In genomic region chr22:41920271-41920976, GRCh38 we compare ENCODE assay signal across 8 cellular contexts. TPM values are rescaled to one million over a fixed set of nuclear protein-coding genes. Genes with fewer than 3 reads are reported as not detected.
DNase-seq lines count a peak whose midpoint lies in the region; ATAC-seq and TF ChIP-seq lines count a peak whose summit lies in the region.

No MANE protein-coding gene starts in this region.

- CTCF ChIA-PET in WTC11 (lab: Charles Lee) (interaction anchor here (0.5 to 2.7 kb wide), 12 partner anchors 8 to 448 kb away, joined by 3 to 18 read pairs (median 4); no protein-coding TSS in a partner anchor), SK-N-SH (lab: Yijun Ruan, JAX) (interaction anchor here (0.8 kb wide), 1 partner anchor 21 kb away, joined by 3 read pairs; no protein-coding TSS in a partner anchor)

- H4K20me1 ChIP-seq in GM23338 (replicated peaks; ENCODE audit: insufficient read depth) (peaks cover 6% of the 10 kb centered on the region; the same call in 1 of the 2 replicates), SK-N-SH (ENCODE audit: insufficient read depth) (no peaks in the 10 kb centered on the region)

- H3K9ac ChIP-seq in SK-N-SH = no peak overlapping the region

- H3K9me2 ChIP-seq in GM23338 (ENCODE audit: insufficient read depth) (no peaks in the 10 kb centered on the region), SK-N-SH (no peaks in the 10 kb centered on the region)

- H3K4me1 Mint-ChIP-seq in GM23338 = peaks cover 13% of the 10 kb centered on the region
- H3K4me1 Mint-ChIP-seq in WTC11 = peaks cover 29% of the 10 kb centered on the region
- peaks cover 13% of the 10 kb centered on the region for H3K4me1 Mint-ChIP-seq in nephron

- H3K36me3 Mint-ChIP-seq in GM23338 (ENCODE audit: low read depth) = no peaks in the 10 kb centered on the region; the same call in 2 of the 3 replicates
- H3K36me3 Mint-ChIP-seq in WTC11 = no peaks in the 10 kb centered on the region
- no peaks in the 10 kb centered on the region for H3K36me3 Mint-ChIP-seq in nephron (ENCODE audit: low read depth)

- H3K9me3 ChIP-seq in SK-N-SH = no peaks in the 10 kb centered on the region

- POLR2A ChIA-PET in WTC11 (lab: Charles Lee) (interaction anchor here (0.5 to 1.8 kb wide), 2 partner anchors 120 to 182 kb away, joined by 3 to 6 read pairs; partner anchors contain the start of gene CCDC134), SK-N-SH (lab: Yijun Ruan, JAX) (no interaction called here)

- peak; percentile 47 for TF ChIP-seq POLR2A in GM15510 (IDR thresholded peaks at IDR 0.05; ENCODE audit: borderline replicate concordance, extremely low read depth, insufficient read length)

- DNase-seq in GM23338 (ENCODE audit: low spot score) (no peak), WTC11 (ENCODE audit: low spot score) (no peak), inferior parietal cortex (ENCODE audit: extremely low spot score) (no peak), SK-N-SH (no peak), DMS153 (lab: John Stamatoyannopoulos, UW) (no peak)
- no peak for DNase-seq in activated CD8-positive, alpha-beta memory T cell treated with anti-CD3 and anti-CD28 coated beads, Interleukin-2, amount 50 U/mL, for 48 hours

- H3K4me2 ChIP-seq in GM23338 (peak overlapping the region; percentile 85), SK-N-SH (no peak overlapping the region)

- ATAC-seq in GM23338 (no peak; the same call in 2 of the 3 replicates), WTC11 (no peak; the same call in 1 of the 2 replicates)

- no peak overlapping the region for H3K27ac Mint-ChIP-seq in GM23338
- no peak overlapping the region for H3K27ac Mint-ChIP-seq in WTC11
- H3K27ac Mint-ChIP-seq in nephron = no peak overlapping the region

- no peak for TF ChIP-seq EP300 in SK-N-SH (IDR thresholded peaks at IDR 0.05; ENCODE audit: borderline replicate concordance in 1 of 2, low read depth in 1 of 2, low read length in 1 of 2)

- no peak for TF ChIP-seq CTCF in GM23338 (conservative IDR thresholded peaks at IDR 0.05; ENCODE audit: low read depth in 2 of 2)
- no peak for TF ChIP-seq CTCF in WTC11 (IDR thresholded peaks at IDR 0.05)
- TF ChIP-seq CTCF in nephron (IDR thresholded peaks at IDR 0.05; ENCODE audit: unreplicated experiment in 3 of 3) = no peak
- TF ChIP-seq CTCF in SK-N-SH (IDR thresholded peaks at IDR 0.05) = no peak

- peak overlapping the region; percentile 67 for H3K4me3 ChIP-seq in GM23338
- no peak overlapping the region for H3K4me3 ChIP-seq in SK-N-SH (ENCODE audit: low read depth in 2 of 2, low read length in 1 of 2)

- H3F3A ChIP-seq in GM23338 (replicated peaks; ENCODE audit: low read depth) (0 out of 2 replicates have a peak, but pooled peaks cover 4% of the 10 kb centered on the region), SK-N-SH (replicated peaks; ENCODE audit: insufficient read depth) (no peaks in the 10 kb centered on the region)

- H2AFZ ChIP-seq in GM23338 (peak overlapping the region; percentile 78), SK-N-SH (ENCODE audit: low read depth) (no peak overlapping the region)

- 98% methylated on average over 11 of the region's 21 CpGs for WGBS in SK-N-SH (ENCODE audit: low lambda C conversion rate)

- H3K4me1 ChIP-seq in GM23338 (ENCODE audit: insufficient read depth) = peaks cover 26% of the 10 kb centered on the region; the same call in 1 of the 2 replicates
- peaks cover 0 to 3% of the 10 kb centered on the region in 2 experiments; a peak in 2 of 4 replicates for H3K4me1 ChIP-seq in SK-N-SH (ENCODE audit: control insufficient read depth in 1 of 2, insufficient read depth in 2 of 2, low read depth in 1 of 2, low read length in 1 of 2)

- no peak for TF ChIP-seq RAD21 in SK-N-SH (IDR thresholded peaks at IDR 0.05; ENCODE audit: low read length)

- H3K79me2 ChIP-seq in GM23338 (replicated peaks; ENCODE audit: insufficient read depth) (no peaks in the 10 kb centered on the region), SK-N-SH (ENCODE audit: insufficient read depth) (no peaks in the 10 kb centered on the region)

- H3K27me3 ChIP-seq in GM23338 (ENCODE audit: insufficient read depth) (peaks cover 92% of the 10 kb centered on the region), SK-N-SH (ENCODE audit: insufficient read depth) (no peaks in the 10 kb centered on the region)

- H3K36me3 ChIP-seq in GM23338 (ENCODE audit: insufficient read depth) (no peaks in the 10 kb centered on the region), SK-N-SH (replicated peaks in 1 of 2; ENCODE audit: control insufficient read depth in 1 of 2, insufficient read depth in 2 of 2, low read length in 1 of 2) (no peaks in the 10 kb centered on the region)

- H3K9me3 Mint-ChIP-seq in GM23338 (no peaks in the 10 kb centered on the region; the same call in 2 of the 3 replicates), WTC11 (no peaks in the 10 kb centered on the region), nephron (no peaks in the 10 kb centered on the region)

- H3K27me3 Mint-ChIP-seq in GM23338 (ENCODE audit: insufficient read depth, low read depth, poor library complexity) (peaks cover 79% of the 10 kb centered on the region), WTC11 (ENCODE audit: low read depth) (peaks cover 92% of the 10 kb centered on the region), nephron (ENCODE audit: low read depth) (peaks cover 62% of the 10 kb centered on the region)

- H3K27ac ChIP-seq in GM23338 (ENCODE audit: low read depth) (no peak overlapping the region), SK-N-SH (ENCODE audit: low read depth in 2 of 2, low read length in 1 of 2) (no peak overlapping the region)

- H3K4me3 Mint-ChIP-seq in GM23338 (peak overlapping the region; percentile 70), WTC11 (peak overlapping the region; percentile 70), nephron (peak overlapping the region in 2 of 3 experiments; percentile 56 to 65)

TF ChIP-seq in GM23338, 12 proteins besides CTCF, POLR2A, EP300 and RAD21 (continues in another document):
- TF ChIP-seq JUNB (IDR thresholded peaks at IDR 0.05; ENCODE audit: unreplicated experiment) (no peak), CREB1 (CRISPR knock-in tag; IDR thresholded peaks at IDR 0.05; ENCODE audit: low read depth) (no peak)

TF ChIP-seq in WTC11, 78 proteins besides CTCF, POLR2A, EP300 and RAD21 (continues in another document):
- no peak for TF ChIP-seq IRF2 (CRISPR knock-in tag; IDR thresholded peaks at IDR 0.05; ENCODE audit: borderline replicate concordance, low read depth)
- no peak for TF ChIP-seq MYBL2 (CRISPR knock-in tag; IDR thresholded peaks at IDR 0.05)
- TF ChIP-seq ZNF121 (CRISPR knock-in tag; IDR thresholded peaks at IDR 0.05) = no peak
- TF ChIP-seq E2F5 (CRISPR knock-in tag; IDR thresholded peaks at IDR 0.05) = no peak

TF ChIP-seq in SK-N-SH, 30 proteins besides CTCF, POLR2A, EP300 and RAD21:
- TF ChIP-seq, protein P1, sequence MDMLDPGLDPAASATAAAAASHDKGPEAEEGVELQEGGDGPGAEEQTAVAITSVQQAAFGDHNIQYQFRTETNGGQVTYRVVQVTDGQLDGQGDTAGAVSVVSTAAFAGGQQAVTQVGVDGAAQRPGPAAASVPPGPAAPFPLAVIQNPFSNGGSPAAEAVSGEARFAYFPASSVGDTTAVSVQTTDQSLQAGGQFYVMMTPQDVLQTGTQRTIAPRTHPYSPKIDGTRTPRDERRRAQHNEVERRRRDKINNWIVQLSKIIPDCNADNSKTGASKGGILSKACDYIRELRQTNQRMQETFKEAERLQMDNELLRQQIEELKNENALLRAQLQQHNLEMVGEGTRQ (IDR thresholded peaks at IDR 0.05; ENCODE audit: borderline replicate concordance, low read depth, low read length) = no peak
- TF ChIP-seq MEF2A (IDR thresholded peaks at IDR 0.05; ENCODE audit: borderline replicate concordance, low read depth) (no peak), SIN3A (IDR thresholded peaks at IDR 0.05; ENCODE audit: borderline replicate concordance, low read depth, low read length) (no peak)

RNA-seq across cellular contexts. Expression of gene SHISA8, which starts 5.5 kb away (rescaled TPM):
- total RNA-seq in GM23338 (2014; rRNA removed; shearing (Covaris generic)) = 0.62 and 5.1 TPM in 2 replicates
- polyA plus RNA-seq in GM23338 (2016; fragmentation: Nextera tagmentation; extraction: Ambion mirVana) (0.21 TPM in 1 of 2 replicates, not detected in the other), SK-N-SH (2012; rRNA removed) (not detected in 2 replicates)
- total RNA-seq in WTC11 (2021) = 2.1 to 2.4 TPM (median 2.2 TPM) in 3 replicates
- polyA plus RNA-seq in SK-N-SH (2012; cell fraction: cytosol; rRNA removed) = not detected in 2 replicates
- not detected in 2 replicates for polyA plus RNA-seq in SK-N-SH (2012; cell fraction: nucleus; rRNA removed)

RNA-seq across cellular contexts. Expression of gene TNFRSF13C, which starts 6.2 kb away (rescaled TPM):
- total RNA-seq in GM23338 (2014; rRNA removed; shearing (Covaris generic)) = 0.97 and 1.7 TPM in 2 replicates
- polyA plus RNA-seq in GM23338 (2016; fragmentation: Nextera tagmentation; extraction: Ambion mirVana) = 0.75 and 1.0 TPM in 2 replicates
- 2.8 to 3.6 TPM (median 2.8 TPM) in 3 replicates for total RNA-seq in WTC11 (2021)
- 0.10 and 0.12 TPM in 2 replicates for polyA plus RNA-seq in SK-N-SH (2012; rRNA removed)
- 0.03 TPM in 1 of 2 replicates, not detected in the other for polyA plus RNA-seq in SK-N-SH (2012; cell fraction: cytosol; rRNA removed)
- 1.3 and 1.9 TPM in 2 replicates for polyA plus RNA-seq in SK-N-SH (2012; cell fraction: nucleus; rRNA removed)

RNA-seq across cellular contexts. Expression of gene CENPM, which starts 26.5 kb away (rescaled TPM):
- total RNA-seq in GM23338 (2014; rRNA removed; shearing (Covaris generic)) = 40.0 and 61.6 TPM in 2 replicates
- 50.0 and 51.1 TPM in 2 replicates for polyA plus RNA-seq in GM23338 (2016; fragmentation: Nextera tagmentation; extraction: Ambion mirVana)
- total RNA-seq in WTC11 (2021) = 40.3 to 43.7 TPM (median 41.7 TPM) in 3 replicates
- polyA plus RNA-seq in SK-N-SH (2012; rRNA removed) = 8.1 and 15.6 TPM in 2 replicates
- 4.9 and 8.5 TPM in 2 replicates for polyA plus RNA-seq in SK-N-SH (2012; cell fraction: cytosol; rRNA removed)
- polyA plus RNA-seq in SK-N-SH (2012; cell fraction: nucleus; rRNA removed) = 12.6 and 17.3 TPM in 2 replicates

RNA-seq across cellular contexts. Expression of gene SEPTIN3, which starts 48.8 kb away (rescaled TPM):
- 28.4 and 30.7 TPM in 2 replicates for total RNA-seq in GM23338 (2014; rRNA removed; shearing (Covaris generic))
- polyA plus RNA-seq in GM23338 (2016; fragmentation: Nextera tagmentation; extraction: Ambion mirVana) = 16.4 and 19.4 TPM in 2 replicates
- total RNA-seq in WTC11 (2021) = 19.5 to 25.3 TPM (median 24.0 TPM) in 3 replicates
- 0.35 and 0.89 TPM in 2 replicates for polyA plus RNA-seq in SK-N-SH (2012; rRNA removed)
- 0.62 and 1.1 TPM in 2 replicates for polyA plus RNA-seq in SK-N-SH (2012; cell fraction: cytosol; rRNA removed)
- 0.34 and 0.37 TPM in 2 replicates for polyA plus RNA-seq in SK-N-SH (2012; cell fraction: nucleus; rRNA removed)
